Comparison of ENCODE assay signal across 1 cellular context in the genomic region with DNA sequence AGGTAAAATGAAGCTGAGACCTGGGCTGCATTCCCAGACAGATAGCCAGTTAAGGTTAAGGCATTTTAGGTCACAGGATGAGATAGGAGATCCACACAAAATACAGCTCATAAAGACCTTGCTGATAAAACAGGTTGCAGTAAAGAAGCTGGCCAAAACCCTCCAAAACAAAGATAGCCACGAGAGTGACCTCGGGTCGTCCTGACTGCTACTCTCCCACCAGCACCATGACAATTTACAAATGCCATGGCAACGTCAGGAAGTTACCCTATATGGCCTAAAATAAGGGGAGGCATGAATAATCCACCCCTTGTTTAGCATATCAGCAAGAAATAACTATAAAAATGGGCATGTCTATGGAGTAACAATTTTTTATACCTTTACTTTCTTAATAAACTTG.
TF ChIP-seq lines count a peak whose summit lies in the region.

No MANE protein-coding gene starts in this region.

TF ChIP-seq in K562, 482 proteins besides CTCF, POLR2A, EP300 and RAD21:
- TF ChIP-seq RFX1 (IDR thresholded peaks at IDR 0.05): peak; percentile 49; the same call in 1 of the 2 replicates
TF ChIP-seq in K562: peak in this region for 1; not testable (repeated sequence) for 481.
